In the genomic region with DNA sequence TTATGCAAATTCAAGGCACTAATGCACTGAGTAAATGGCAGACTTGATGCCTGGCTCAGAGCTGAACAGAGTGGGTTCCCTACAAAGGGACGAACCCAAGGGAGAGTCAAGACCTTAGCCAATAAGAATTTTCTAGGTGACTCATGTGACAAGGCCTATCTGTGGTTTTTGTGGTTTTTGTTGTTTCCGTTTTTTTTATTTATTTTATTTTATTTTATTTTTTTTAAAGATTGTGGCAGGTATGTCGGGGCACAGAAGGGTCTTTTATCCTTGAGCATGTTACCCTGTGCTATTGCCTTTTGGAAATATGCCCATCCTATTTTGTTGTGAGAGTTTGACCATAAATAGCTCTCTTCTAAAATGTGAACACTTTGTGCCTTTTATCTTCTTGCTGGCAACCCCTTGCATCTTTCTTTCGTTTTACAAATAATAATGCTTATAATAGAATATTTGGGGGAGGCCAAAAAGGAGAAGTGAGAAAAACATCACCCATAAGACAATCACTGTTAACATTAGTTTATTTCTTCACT, we compare ENCODE assay signal across 14 cellular contexts.
DNase-seq lines count a peak whose midpoint lies in the region; ATAC-seq and TF ChIP-seq lines count a peak whose summit lies in the region.
"Had no signal": no experiment of that assay in that cellular context is flagged by ENCODE, and none has a peak within 500 bp of the region (broad histone marks: within the 10 kb centered on the region; RNA-seq: fewer than 3 reads in every experiment).

No MANE protein-coding gene starts in this region.

- TF ChIP-seq POLR2A in GM18505 (IDR thresholded peaks at IDR 0.05; ENCODE audit: borderline replicate concordance, extremely low read depth, insufficient read depth, insufficient read length): no peak

- H3K27me3 ChIP-seq in OCI-LY1 (ENCODE audit: insufficient read depth, low read length): no peaks in the 10 kb centered on the region
- H3K27me3 ChIP-seq in brain microvascular endothelial cell (replicated peaks): no peaks in the 10 kb centered on the region
- no peaks in the 10 kb centered on the region for H3K27me3 ChIP-seq in tibial artery
- H3K27me3 ChIP-seq: esophagus muscularis mucosa, neutrophil, upper lobe of left lung had no signal

- no peaks in the 10 kb centered on the region for H3K9me2 ChIP-seq in OCI-LY1 (ENCODE audit: low read depth, low read length)

- ATAC-seq in GM18505 (IDR thresholded peaks at IDR 0.05; ENCODE audit: unreplicated experiment): peak; percentile 98
- peak; percentile 98 for ATAC-seq in GM21360 (IDR thresholded peaks at IDR 0.05; ENCODE audit: unreplicated experiment)
- ATAC-seq in HG03045 (IDR thresholded peaks at IDR 0.05; ENCODE audit: unreplicated experiment): peak; percentile 94

- H3K79me2 ChIP-seq in OCI-LY1 (ENCODE audit: insufficient read depth, low read length): no peaks in the 10 kb centered on the region

- H3K4me1 ChIP-seq in OCI-LY1 (ENCODE audit: insufficient read depth, low read length, severe bottlenecking) (peaks cover 36% of the 10 kb centered on the region), tibial artery (no peaks in the 10 kb centered on the region)
- H3K4me1 ChIP-seq: esophagus muscularis mucosa, upper lobe of left lung had no signal

- in situ Hi-C loops in brain microvascular endothelial cell (cut with HindIII; ENCODE audit: low pct_ligation_motif_present, low sequenced_read_pairs): no loop called here

- no peak for TF ChIP-seq CTCF in OCI-LY1 (IDR thresholded peaks at IDR 0.05; ENCODE audit: low read length)
- TF ChIP-seq CTCF in brain microvascular endothelial cell (IDR thresholded peaks at IDR 0.05; ENCODE audit: low read depth, low read length, missing control alignments): no peak
- no peak for TF ChIP-seq CTCF in tibial artery (IDR thresholded peaks at IDR 0.05)

- H3K4me2 ChIP-seq in OCI-LY1 (ENCODE audit: low read length): peak overlapping the region; percentile 61

- H4K20me1 ChIP-seq in OCI-LY1 (ENCODE audit: insufficient read depth, low read length): no peaks in the 10 kb centered on the region

- no peak for DNase-seq in NCI-H1694 (lab: John Stamatoyannopoulos, UW)
- no peak for DNase-seq in brain microvascular endothelial cell
- DNase-seq in tibial artery: no peak
- no peak for DNase-seq in NK-92 treated with Interleukin-12 subunit alpha and Interleukin-12 subunit beta, amount 100 ng/mL, for 24 hours (lab: John Stamatoyannopoulos, UW)
- DNase-seq: islet precursor cell, NCI-H2107, upper lobe of left lung had no signal

- H3K4me3 ChIP-seq in OCI-LY1 (ENCODE audit: low read depth, low read length, poor library complexity, severe bottlenecking) (peak overlapping the region; percentile 37), brain microvascular endothelial cell (ENCODE audit: low read depth, low read length) (no peak overlapping the region), tibial artery (no peak overlapping the region)
- H3K4me3 ChIP-seq: esophagus muscularis mucosa, HAP-1, upper lobe of left lung had no signal

- intact Hi-C loops in tibial artery (cut with DNase I; ENCODE audit: low total_unique reads): no loop called here

- H3F3A ChIP-seq in OCI-LY1 (ENCODE audit: insufficient read depth, low read length): no peaks in the 10 kb centered on the region

- H3K9me3 ChIP-seq in OCI-LY1 (ENCODE audit: low read length): no peaks in the 10 kb centered on the region
- H3K9me3 ChIP-seq in tibial artery: no peaks in the 10 kb centered on the region
- H3K9me3 ChIP-seq: esophagus muscularis mucosa, HAP-1, neutrophil, upper lobe of left lung had no signal

- H3K9ac ChIP-seq in OCI-LY1 (ENCODE audit: low read length): peak overlapping the region; percentile 22; the same call in 1 of the 2 replicates

- peak overlapping the region; percentile 83 for H3K27ac ChIP-seq in OCI-LY1 (ENCODE audit: low read depth, low read length, poor library complexity, severe bottlenecking)
- no peak overlapping the region for H3K27ac ChIP-seq in brain microvascular endothelial cell
- no peak overlapping the region for H3K27ac ChIP-seq in tibial artery
- H3K27ac ChIP-seq: esophagus muscularis mucosa, neutrophil, upper lobe of left lung had no signal

- H3K36me3 ChIP-seq in OCI-LY1 (ENCODE audit: insufficient read depth, low read length) (no peaks in the 10 kb centered on the region), brain microvascular endothelial cell (replicated peaks) (no peaks in the 10 kb centered on the region), tibial artery (no peaks in the 10 kb centered on the region)
- H3K36me3 ChIP-seq: esophagus muscularis mucosa, HAP-1, neutrophil, upper lobe of left lung had no signal

- H2AFZ ChIP-seq in OCI-LY1 (ENCODE audit: low read length): no peak overlapping the region
